8 cellular contexts compared by ENCODE assay signal in genomic region chr11:90223248-90223585, GRCh38. TPM values are rescaled to one million over a fixed set of nuclear protein-coding genes. Genes with fewer than 3 reads are reported as not detected.
DNase-seq lines count a peak whose midpoint lies in the region; ATAC-seq, FAIRE-seq and TF ChIP-seq lines count a peak whose summit lies in the region.

No MANE protein-coding gene starts in this region.

- H3K27ac ChIP-seq in GM12878 (ENCODE audit: control insufficient read depth, insufficient read depth) (peak overlapping the region; percentile 68), right lobe of liver (peak overlapping the region; percentile 97 to 99 (median 97)), tibial nerve (peak overlapping the region; percentile 88 to 91 (median 89))

- H3K4me1 ChIP-seq in GM12878 (ENCODE audit: control insufficient read depth, insufficient read depth, low read length) (0 out of 2 replicates have a peak, but pooled peaks cover 4% of the 10 kb centered on the region), right lobe of liver (peaks cover 0 to 24% (median 0%) of the 10 kb centered on the region in 4 donors), tibial nerve (peaks cover 0 to 49% (median 18%) of the 10 kb centered on the region in 4 donors)

- TF ChIP-seq EP300 in GM12878 (IDR thresholded peaks at IDR 0.05; ENCODE audit: borderline replicate concordance in 1 of 2, control insufficient read depth in 1 of 2, low read depth in 2 of 2, low read length in 2 of 2) (no peak), tibial nerve (IDR thresholded peaks at IDR 0.05) (no peak)

- FAIRE-seq in GM12878 (lab: Jason Lieb, UNC) (no peak), H54 (lab: Jason Lieb, UNC) (no peak)

- peaks cover 52% of the 10 kb centered on the region for H3K79me2 ChIP-seq in GM12878 (ENCODE audit: control insufficient read depth, insufficient read depth, low read length)

- CTCF ChIA-PET in GM12878 (lab: Yijun Ruan, JAX), result interaction anchor here (0.7 to 7.7 kb wide), 3 partner anchors 13 to 27 kb away, joined by 4 to 67 read pairs (median 6); no protein-coding TSS in a partner anchor

- SMC1A ChIA-PET in GM12878 (lab: Charles Lee; ENCODE audit: uncharacterized antibody, unreplicated experiment), result interaction anchor here (1.0 to 2.3 kb wide), 3 partner anchors 9 to 13 kb away, joined by 4 to 6 read pairs (median 6); no protein-coding TSS in a partner anchor

- TSS peak; percentile 94 for BruUV-seq in GM12878 (replicated peaks; lab: Mats Ljungman, UMichigan)

- intact Hi-C loops in GM12878 (cut with micrococcal nuclease; ENCODE audit: unreplicated experiment) (loop anchor here (2.0 kb wide), 1 partner anchor 16 kb away; no protein-coding TSS in a partner anchor), right lobe of liver (cut with DNase I) (no loop called here)

- DNase-seq in GM12878 (ENCODE audit: low read depth, low spot score), result no peak
- DNase-seq in right lobe of liver, result no peak
- DNase-seq in tibial nerve (ENCODE audit: low spot score in 2 of 2), result no peak
- no peak for DNase-seq in H54 (ENCODE audit: insufficient read length, low spot score)
- no peak for DNase-seq in NCI-H510A (lab: John Stamatoyannopoulos, UW)

- in situ Hi-C loops in GM12878 (cut with MboI), result no loop called here

- ATAC-seq in GM19324 (IDR thresholded peaks at IDR 0.05; ENCODE audit: low FRiP score, unreplicated experiment), result peak; percentile 54
- ATAC-seq in HG03139 (IDR thresholded peaks at IDR 0.05; ENCODE audit: unreplicated experiment), result peak; percentile 37
- ATAC-seq in GM12878, result peak; percentile 59
- peak; percentile 70 to 83 (median 71) for ATAC-seq in right lobe of liver
- ATAC-seq in HG03521 (IDR thresholded peaks at IDR 0.05; ENCODE audit: unreplicated experiment), result no peak

- POLR2A ChIA-PET in GM12878 (lab: Charles Lee), result interaction anchor here (1.6 kb wide), 1 partner anchor 13 kb away, joined by 5 read pairs; no protein-coding TSS in a partner anchor

- H3K9ac ChIP-seq in GM12878 (ENCODE audit: control insufficient read depth, insufficient read depth, low read length), result peak overlapping the region; percentile 87

- H3K4me3 ChIP-seq in GM12878, result peak overlapping the region; percentile 87
- peak overlapping the region; percentile 81 to 93 (median 89) for H3K4me3 ChIP-seq in right lobe of liver
- H3K4me3 ChIP-seq in tibial nerve, result peak overlapping the region; percentile 60 to 91 (median 81)

- no peaks in the 10 kb centered on the region; the same call in 2 of the 3 replicates for H3K9me3 ChIP-seq in GM12878 (replicated peaks; ENCODE audit: control insufficient read depth, insufficient read depth, low read length)
- no peaks in the 10 kb centered on the region for H3K9me3 ChIP-seq in right lobe of liver
- H3K9me3 ChIP-seq in tibial nerve, result peaks cover 0 to 3% (median 0%) of the 10 kb centered on the region in 4 donors

- TF ChIP-seq POLR2A in GM12878 (IDR thresholded peaks at IDR 0.05; ENCODE audit: low read depth, low read length), result no peak
- TF ChIP-seq POLR2A in right lobe of liver (IDR thresholded peaks at IDR 0.05), result peak; percentile 60
- TF ChIP-seq POLR2A in tibial nerve (IDR thresholded peaks at IDR 0.05), result no peak
- TF ChIP-seq POLR2A in H54 (IDR thresholded peaks at IDR 0.05; ENCODE audit: low read depth, low read length), result no peak

- H3K36me3 ChIP-seq in GM12878 (ENCODE audit: control insufficient read depth in 2 of 2, insufficient read depth in 2 of 2, low read length in 1 of 2) (no peaks in the 10 kb centered on the region), right lobe of liver (no peaks in the 10 kb centered on the region), tibial nerve (peaks cover 0 to 5% (median 0%) of the 10 kb centered on the region in 3 donors)

- under 1% methylated on average over 12 of the region's 12 CpGs for WGBS in GM12878 (ENCODE audit: insufficient coverage, insufficient replicate concordance, low lambda C conversion rate, missing lambda C conversion rate)
- WGBS in right lobe of liver (ENCODE audit: insufficient coverage, low coverage, low lambda C conversion rate, missing lambda C conversion rate), result 0% methylated on average over 10 of the region's 12 CpGs
- 0 to 1% methylated on average over 12 of the region's 12 CpGs for WGBS in tibial nerve, 2 donors

- peak overlapping the region; percentile 99 for H2AFZ ChIP-seq in GM12878 (ENCODE audit: control insufficient read depth, low read depth, low read length)

- TF ChIP-seq RAD21 in GM12878 (IDR thresholded peaks at IDR 0.05; ENCODE audit: insufficient read depth, low read depth, low read length), result no peak

- H4K20me1 ChIP-seq in GM12878 (ENCODE audit: control insufficient read depth, insufficient read depth), result peaks cover 4% of the 10 kb centered on the region; the same call in 1 of the 2 replicates

- RAD21 ChIA-PET in GM12878 (lab: Charles Lee; ENCODE audit: unreplicated experiment), result no interaction called here

- H3K27me3 ChIP-seq in GM12878 (replicated peaks in 1 of 2; ENCODE audit: control insufficient read depth in 2 of 2, insufficient read depth in 2 of 2, low read length in 1 of 2), result no peaks in the 10 kb centered on the region
- H3K27me3 ChIP-seq in right lobe of liver, result no peaks in the 10 kb centered on the region
- no peaks in the 10 kb centered on the region for H3K27me3 ChIP-seq in tibial nerve

- TF ChIP-seq CTCF in GM12878 (IDR thresholded peaks at IDR 0.05 in 2 of 3, conservative IDR thresholded peaks at IDR 0.05 in 1 of 3; ENCODE audit: control insufficient read depth in 2 of 3, extremely low read depth in 1 of 3, insufficient read depth in 1 of 3, low read depth in 3 of 3, low read length in 3 of 3) (no peak), right lobe of liver (IDR thresholded peaks at IDR 0.05) (no peak), tibial nerve (IDR thresholded peaks at IDR 0.05) (no peak)

- H3K4me2 ChIP-seq in GM12878 (ENCODE audit: control insufficient read depth, insufficient read depth), result peak overlapping the region; percentile 82

TF ChIP-seq in GM12878, 131 proteins besides CTCF, POLR2A, EP300 and RAD21 (continues in another document):
- TF ChIP-seq BCL11A (IDR thresholded peaks at IDR 0.05; ENCODE audit: low read depth, low read length) (no peak), SMAD1 (IDR thresholded peaks at IDR 0.05; ENCODE audit: low read depth, partially characterized antibody) (no peak), EGR1 (IDR thresholded peaks at IDR 0.05; ENCODE audit: borderline replicate concordance in 1 of 2, low read depth in 2 of 2, low read length in 2 of 2) (0 out of 3 replicates have a peak, but pooled peaks of 1 of the 2 experiments have one; percentile 36), PRDM15 (CRISPR knock-in tag; IDR thresholded peaks at IDR 0.05) (no peak), ZZZ3 (IDR thresholded peaks at IDR 0.05; ENCODE audit: control insufficient read depth, insufficient read length, low read depth) (no peak), EZH2 (IDR thresholded peaks at IDR 0.05; ENCODE audit: borderline replicate concordance, control insufficient read depth, low read depth, low read length) (no peak), ZNF217 (IDR thresholded peaks at IDR 0.05) (no peak)

RNA-seq across cellular contexts. Expression of gene CHORDC1, which starts 0.4 kb away (rescaled TPM):
- 120 and 131 TPM in 2 replicates for total RNA-seq in GM12878 (2013; cell fraction: nucleolus; rRNA removed)
- total RNA-seq in GM12878 (2014; rRNA removed) (36.7 and 43.1 TPM in 2 replicates), GM12878 (2014; rRNA removed; fragmentation: Illumina TruSeq; extraction: Trizol) (58.5 and 59.4 TPM in 2 replicates), GM12878 (2021) (44.1 and 46.4 TPM in 2 replicates), right lobe of liver (10 to 100 TPM; 14.4 to 32.3 (median 17.8) TPM), tibial nerve (10 to 100 TPM; 30.0 to 69.3 (median 46.6) TPM)
- 12.1 TPM for polyA plus RNA-seq in GM12878 (2011; ENCODE audit: low read depth)
- polyA plus RNA-seq in GM12878 (2011; rRNA removed) (53.0 and 63.1 TPM in 2 replicates), GM12878 (2014; fragmentation: Illumina TruSeq; extraction: Trizol) (59.8 TPM in 2 replicates), GM12878 (2014; fragmentation: Nextera tagmentation; extraction: Ambion mirVana) (10 to 100 TPM; 53.1 to 55.4 TPM), GM12878 (2014; rRNA removed) (24.9 and 32.6 TPM in 2 replicates), GM12878 (2016; fragmentation: Nextera tagmentation; extraction: Ambion mirVana) (100 to 1,000 TPM in 1 of 2 experiments, 10 to 100 TPM in 1; 95.0 to 108 TPM)
- polyA plus RNA-seq in GM12878 (2011; cell fraction: cytosol; rRNA removed), result 24.9 and 41.1 TPM in 2 replicates
- polyA plus RNA-seq in GM12878 (2011; cell fraction: nucleus; rRNA removed), result 29.5 and 50.2 TPM in 2 replicates
- polyA plus RNA-seq in GM12878 (2012), result 19.1 and 23.7 TPM in 2 replicates
- 37.2 and 53.5 TPM in 2 replicates for polyA minus RNA-seq in GM12878 (2011; rRNA and poly(A)+ RNA removed)
- polyA minus RNA-seq in GM12878 (2011; cell fraction: cytosol; rRNA and poly(A)+ RNA removed), result 19.5 and 25.8 TPM in 2 replicates
- polyA minus RNA-seq in GM12878 (2011; cell fraction: nucleus; rRNA and poly(A)+ RNA removed), result 72.3 and 136 TPM in 2 replicates
